8 cellular contexts compared by ENCODE assay signal in the genomic region with DNA sequence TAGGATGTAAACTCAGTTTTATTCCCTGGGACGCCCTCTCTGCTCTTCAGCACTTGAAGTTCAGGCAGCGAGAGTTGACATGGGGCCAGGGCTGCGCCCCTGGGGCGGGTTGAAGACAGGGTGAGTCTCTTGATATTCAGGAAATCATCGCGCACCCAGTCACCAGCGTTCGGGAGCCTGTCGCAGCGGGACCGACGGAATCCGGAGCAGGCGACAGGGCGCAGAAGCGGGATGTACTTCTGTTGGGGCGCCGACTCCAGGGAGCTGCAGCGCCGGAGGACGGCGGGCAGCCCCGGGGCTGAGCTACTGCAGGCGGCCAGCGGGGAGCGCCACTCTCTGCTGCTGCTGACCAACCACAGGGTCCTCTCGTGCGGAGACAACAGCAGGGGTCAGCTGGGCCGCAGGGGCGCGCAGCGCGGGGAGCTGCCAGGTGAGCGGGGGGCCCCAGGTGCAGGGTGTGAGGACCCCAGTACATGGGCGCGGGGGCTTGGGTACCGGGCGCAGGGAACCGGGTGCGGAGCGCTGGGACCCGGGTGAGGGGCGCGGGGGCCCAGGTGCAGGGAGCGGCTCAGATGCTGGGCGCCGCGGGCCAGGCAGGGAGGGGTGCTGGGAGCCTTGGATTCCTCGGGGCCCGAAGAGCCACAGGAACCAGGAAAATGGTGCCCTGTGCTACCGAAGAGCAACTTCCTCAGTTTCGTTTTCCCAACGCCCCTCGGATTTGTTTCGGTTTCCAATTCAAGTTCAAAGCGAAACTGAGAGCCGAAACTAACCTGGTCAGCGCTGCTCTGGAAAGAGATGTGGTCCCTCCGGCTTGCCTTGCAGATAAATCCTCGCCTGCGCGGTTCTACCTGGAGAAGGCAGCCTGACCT. TPM values are rescaled to one million over a fixed set of nuclear protein-coding genes. Genes with fewer than 3 reads are reported as not detected.
DNase-seq lines count a peak whose midpoint lies in the region; ATAC-seq, FAIRE-seq and TF ChIP-seq lines count a peak whose summit lies in the region.

Gene HERC6, plus strand, starts transcription at position 162 of the 869 bp plus-strand sequence. Its CDS starts 70 bp downstream, at position 232.

- peak within 1 kb of the TSS; percentile 89 for H3K4me3 Mint-ChIP-seq in astrocyte (ENCODE audit: unreplicated experiment)

- peak within 1 kb of the TSS; percentile 96 for H2AFZ ChIP-seq in astrocyte (ENCODE audit: low read depth, low read length)
- H2AFZ ChIP-seq in hepatocyte, result peak within 1 kb of the TSS; percentile 84

- H3K9me2 ChIP-seq in hepatocyte (replicated peaks; ENCODE audit: insufficient read depth), result no peaks in the 10 kb centered on the region

- 0 out of 2 replicates have a peak, but pooled peaks have one; percentile 46 for TF ChIP-seq POLR2A in GM12892 (IDR thresholded peaks at IDR 0.05; ENCODE audit: low read depth, low read length)

- H3K9me3 Mint-ChIP-seq in astrocyte (ENCODE audit: unreplicated experiment), result peaks cover 5% of the 10 kb centered on the region

- peaks cover 10% of the 10 kb centered on the region for H3K36me3 Mint-ChIP-seq in astrocyte (ENCODE audit: low read depth, unreplicated experiment)

- H3K36me3 ChIP-seq in astrocyte (ENCODE audit: insufficient read depth, low read length), result no peaks in the 10 kb centered on the region
- no peaks in the 10 kb centered on the region for H3K36me3 ChIP-seq in hepatocyte (replicated peaks; ENCODE audit: insufficient read depth, low read depth)
- H3K36me3 ChIP-seq in rectal smooth muscle tissue (ENCODE audit: control insufficient read depth, insufficient read depth, low read length), result no peaks in the 10 kb centered on the region
- no peaks in the 10 kb centered on the region for H3K36me3 ChIP-seq in aorta (ENCODE audit: control insufficient read depth in 1 of 2, insufficient read depth in 2 of 2, low read length in 1 of 2)

- H3K4me1 ChIP-seq in astrocyte (ENCODE audit: insufficient read depth, low read length) (no peaks in the 10 kb centered on the region), hepatocyte (ENCODE audit: insufficient read depth) (no peaks in the 10 kb centered on the region), rectal smooth muscle tissue (ENCODE audit: control insufficient read depth, insufficient read depth, low read length) (no peaks in the 10 kb centered on the region), aorta (ENCODE audit: control insufficient read depth in 1 of 2, insufficient read depth in 2 of 2, low read length in 2 of 2) (no peaks in the 10 kb centered on the region)

- H3K4me2 ChIP-seq in astrocyte (ENCODE audit: low read length) (peak within 1 kb of the TSS; percentile 94), hepatocyte (peak within 1 kb of the TSS; percentile 92)

- H3K9ac ChIP-seq in astrocyte (ENCODE audit: low read length), result peak within 1 kb of the TSS; percentile 85
- H3K9ac ChIP-seq in rectal smooth muscle tissue (ENCODE audit: low read length), result peak within 1 kb of the TSS; percentile 39

- no peaks in the 10 kb centered on the region for H3K27me3 Mint-ChIP-seq in astrocyte (ENCODE audit: low read depth, unreplicated experiment)

- WGBS in hepatocyte (ENCODE audit: low lambda C conversion rate, missing lambda C conversion rate), result 2% methylated on average over 51 of the region's 62 CpGs
- WGBS in aorta, 2 donors, result 1% methylated on average over 62 of the region's 62 CpGs

- H3K9me3 ChIP-seq in astrocyte (ENCODE audit: insufficient read depth, low read depth, low read length) (no peaks in the 10 kb centered on the region), hepatocyte (ENCODE audit: low read depth) (no peaks in the 10 kb centered on the region), aorta (ENCODE audit: control insufficient read depth, low read length) (no peaks in the 10 kb centered on the region)

- FAIRE-seq in GM12892 (lab: Jason Lieb, UNC), result peak; percentile 97
- no peak for FAIRE-seq in astrocyte (lab: Jason Lieb, UNC)

- H3K79me2 ChIP-seq in astrocyte (ENCODE audit: insufficient read depth, low read length) (no peaks in the 10 kb centered on the region), hepatocyte (no peaks in the 10 kb centered on the region)

- intact Hi-C loops in T-helper 2 cell treated with Interferon-gamma antibody and Interleukin-4, amounts not matched to agents 100 ng/mL and 5 ng/mL, for 36 hours (cut with micrococcal nuclease), result loop anchor here (1.0 to 10.0 kb wide), 5 partner anchors 58 to 733 kb away; partner anchors contain the start of genes HERC3, HERC5 and TIGD2
- intact Hi-C loops in aorta (cut with DNase I), result loop anchor here (5.0 kb wide), 2 partner anchors 78 to 138 kb away; partner anchors contain the start of gene HERC5 (in 2 of the 2)

- peaks cover 4% of the 10 kb centered on the region for H3K4me1 Mint-ChIP-seq in astrocyte (ENCODE audit: low read depth, unreplicated experiment)

- H3K27me3 ChIP-seq in astrocyte (ENCODE audit: insufficient read depth, low read length) (no peaks in the 10 kb centered on the region), hepatocyte (no peaks in the 10 kb centered on the region), rectal smooth muscle tissue (ENCODE audit: control insufficient read depth, insufficient read depth, low read length) (no peaks in the 10 kb centered on the region), aorta (ENCODE audit: control insufficient read depth in 1 of 2, insufficient read depth in 2 of 2, low read length in 1 of 2) (no peaks in the 10 kb centered on the region)

- H3K27ac Mint-ChIP-seq in astrocyte (ENCODE audit: unreplicated experiment), result peak within 1 kb of the TSS; percentile 97

- TF ChIP-seq CTCF in astrocyte (IDR thresholded peaks at IDR 0.05; ENCODE audit: insufficient read depth, low read depth, low read length) (peak; percentile 26), hepatocyte (IDR thresholded peaks at IDR 0.05; ENCODE audit: poor library complexity) (peak; percentile 83)

- H3K27ac ChIP-seq in astrocyte (ENCODE audit: low read depth, low read length) (peak within 1 kb of the TSS; percentile 60), hepatocyte (peak within 1 kb of the TSS; percentile 85), rectal smooth muscle tissue (ENCODE audit: low read depth, low read length) (peak within 1 kb of the TSS; percentile 88), aorta (ENCODE audit: low read depth in 1 of 2, low read length in 2 of 2) (peak within 1 kb of the TSS in 1 of 2 donors; percentile 1)

- peak; percentile 84 for ATAC-seq in HG02759 (IDR thresholded peaks at IDR 0.05; ENCODE audit: unreplicated experiment)
- ATAC-seq in aorta (ENCODE audit: low FRiP score), result peak; percentile 96

- DNase-seq in GM12892 (ENCODE audit: insufficient read length) (peak; percentile 54), NCI-H1105 treated with DMSO at 0.1 percent for 48 hours (lab: John Stamatoyannopoulos, UW) (peak; percentile 50), astrocyte (ENCODE audit: low read depth) (peak; percentile 73), hepatocyte (ENCODE audit: low spot score) (peak; percentile 88), aorta (peak; percentile 85 to 88)

- no peaks in the 10 kb centered on the region for H4K20me1 ChIP-seq in astrocyte (ENCODE audit: insufficient read depth, low read length)
- no peaks in the 10 kb centered on the region for H4K20me1 ChIP-seq in hepatocyte (ENCODE audit: insufficient read depth, poor library complexity, severe bottlenecking)

- H3K4me3 ChIP-seq in astrocyte (ENCODE audit: insufficient read depth, low read depth, low read length), result peak within 1 kb of the TSS; percentile 92
- peak within 1 kb of the TSS; percentile 68 for H3K4me3 ChIP-seq in hepatocyte
- H3K4me3 ChIP-seq in rectal smooth muscle tissue (ENCODE audit: low read length), result peak within 1 kb of the TSS; percentile 83
- peak within 1 kb of the TSS; percentile 50 to 60 for H3K4me3 ChIP-seq in aorta (ENCODE audit: low read length in 2 of 2)

RNA-seq across cellular contexts. Expression of gene HERC6, which starts in this region (rescaled TPM):
- 4.9 TPM for polyA plus RNA-seq in GM12892 (2012; ENCODE audit: missing spikeins)
- total RNA-seq in T-helper 2 cell treated with Interferon-gamma antibody and Interleukin-4, amounts not matched to agents 100 ng/mL and 5 ng/mL, for 36 hours, result 15.7 and 17.1 TPM in 2 replicates
- 37.3 and 40.2 TPM in 2 replicates for total RNA-seq in astrocyte
- 6.9 and 10.0 TPM in 2 replicates for total RNA-seq in hepatocyte
- polyA plus RNA-seq in hepatocyte, result 3.4 and 5.9 TPM in 2 replicates
- total RNA-seq in aorta, result 1 to 10 TPM; 6.9 to 9.5 TPM
- 1 to 10 TPM; 2.4 to 4.2 TPM for polyA plus RNA-seq in aorta
